Comparison of ENCODE assay signal across 2 cellular contexts in the genomic region with DNA sequence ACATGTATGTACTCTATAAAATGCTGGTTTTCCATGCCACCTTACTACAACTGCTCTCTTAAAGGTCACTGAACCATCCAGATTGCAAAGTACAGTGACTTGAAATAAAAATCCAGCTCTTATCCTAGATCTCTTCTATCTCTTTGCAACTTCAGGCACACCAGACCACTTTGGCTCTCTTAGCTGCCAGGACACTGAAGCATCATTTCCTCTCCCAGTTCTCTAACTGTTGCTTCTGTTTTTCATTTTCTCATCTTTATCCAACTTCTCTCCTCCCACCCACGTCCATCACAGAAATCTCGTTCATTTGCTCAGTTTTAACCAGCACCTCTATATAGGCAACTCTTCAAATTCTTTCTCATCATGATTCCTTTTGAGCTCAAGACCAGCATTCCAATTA.
TF ChIP-seq lines count a peak whose summit lies in the region.

No MANE protein-coding gene starts in this region.

TF ChIP-seq in liver, 16 proteins besides CTCF, POLR2A, EP300 and RAD21:
- TF ChIP-seq GABPA (IDR thresholded peaks at IDR 0.05 in 1 of 2, conservative IDR thresholded peaks at IDR 0.05 in 1 of 2) (no peak), HNF4A (conservative IDR thresholded peaks at IDR 0.05) (no peak), EGR1 (IDR thresholded peaks at IDR 0.05; ENCODE audit: low read depth in 2 of 2) (no peak), FOXA1 (IDR thresholded peaks at IDR 0.05) (no peak)
- TF ChIP-seq, protein P1, sequence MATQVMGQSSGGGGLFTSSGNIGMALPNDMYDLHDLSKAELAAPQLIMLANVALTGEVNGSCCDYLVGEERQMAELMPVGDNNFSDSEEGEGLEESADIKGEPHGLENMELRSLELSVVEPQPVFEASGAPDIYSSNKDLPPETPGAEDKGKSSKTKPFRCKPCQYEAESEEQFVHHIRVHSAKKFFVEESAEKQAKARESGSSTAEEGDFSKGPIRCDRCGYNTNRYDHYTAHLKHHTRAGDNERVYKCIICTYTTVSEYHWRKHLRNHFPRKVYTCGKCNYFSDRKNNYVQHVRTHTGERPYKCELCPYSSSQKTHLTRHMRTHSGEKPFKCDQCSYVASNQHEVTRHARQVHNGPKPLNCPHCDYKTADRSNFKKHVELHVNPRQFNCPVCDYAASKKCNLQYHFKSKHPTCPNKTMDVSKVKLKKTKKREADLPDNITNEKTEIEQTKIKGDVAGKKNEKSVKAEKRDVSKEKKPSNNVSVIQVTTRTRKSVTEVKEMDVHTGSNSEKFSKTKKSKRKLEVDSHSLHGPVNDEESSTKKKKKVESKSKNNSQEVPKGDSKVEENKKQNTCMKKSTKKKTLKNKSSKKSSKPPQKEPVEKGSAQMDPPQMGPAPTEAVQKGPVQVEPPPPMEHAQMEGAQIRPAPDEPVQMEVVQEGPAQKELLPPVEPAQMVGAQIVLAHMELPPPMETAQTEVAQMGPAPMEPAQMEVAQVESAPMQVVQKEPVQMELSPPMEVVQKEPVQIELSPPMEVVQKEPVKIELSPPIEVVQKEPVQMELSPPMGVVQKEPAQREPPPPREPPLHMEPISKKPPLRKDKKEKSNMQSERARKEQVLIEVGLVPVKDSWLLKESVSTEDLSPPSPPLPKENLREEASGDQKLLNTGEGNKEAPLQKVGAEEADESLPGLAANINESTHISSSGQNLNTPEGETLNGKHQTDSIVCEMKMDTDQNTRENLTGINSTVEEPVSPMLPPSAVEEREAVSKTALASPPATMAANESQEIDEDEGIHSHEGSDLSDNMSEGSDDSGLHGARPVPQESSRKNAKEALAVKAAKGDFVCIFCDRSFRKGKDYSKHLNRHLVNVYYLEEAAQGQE (IDR thresholded peaks at IDR 0.05): no peak

TF ChIP-seq in HepG2, 621 proteins besides CTCF, POLR2A, EP300 and RAD21:
- TF ChIP-seq ZNF121 (CRISPR knock-in tag; IDR thresholded peaks at IDR 0.05) (no peak), SETDB1 (CRISPR knock-in tag; IDR thresholded peaks at IDR 0.05; ENCODE audit: borderline replicate concordance) (no peak), ZNF746 (CRISPR knock-in tag; IDR thresholded peaks at IDR 0.05) (no peak), ZBTB4 (CRISPR knock-in tag; IDR thresholded peaks at IDR 0.05; ENCODE audit: borderline replicate concordance) (no peak), ZMYM3 (CRISPR knock-in tag; IDR thresholded peaks at IDR 0.05) (no peak), KLF9 (CRISPR knock-in tag; IDR thresholded peaks at IDR 0.05; ENCODE audit: low read depth) (no peak), CBFB (CRISPR knock-in tag; IDR thresholded peaks at IDR 0.05) (no peak), ZNF510 (CRISPR knock-in tag; IDR thresholded peaks at IDR 0.05; ENCODE audit: low read depth) (no peak), HMG20A (CRISPR knock-in tag; IDR thresholded peaks at IDR 0.05; ENCODE audit: borderline replicate concordance) (no peak)
- TF ChIP-seq, protein P2, sequence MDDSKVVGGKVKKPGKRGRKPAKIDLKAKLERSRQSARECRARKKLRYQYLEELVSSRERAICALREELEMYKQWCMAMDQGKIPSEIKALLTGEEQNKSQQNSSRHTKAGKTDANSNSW (CRISPR knock-in tag; IDR thresholded peaks at IDR 0.05; ENCODE audit: borderline replicate concordance): no peak
